Comparison of ENCODE assay signal across 21 cellular contexts in genomic region chr17:56973520-56973919, GRCh38. TPM values are rescaled to one million over a fixed set of nuclear protein-coding genes. Genes with fewer than 3 reads are reported as not detected.
DNase-seq lines count a peak whose midpoint lies in the region; ATAC-seq, FAIRE-seq and TF ChIP-seq lines count a peak whose summit lies in the region.
"Had no signal": no experiment of that assay in that cellular context is flagged by ENCODE, and none has a peak within 500 bp of the region (broad histone marks: within the 10 kb centered on the region; RNA-seq: fewer than 3 reads in every experiment).

No MANE protein-coding gene starts in this region.

- peaks cover 2 to 3% of the 10 kb centered on the region in 2 donors for H3K4me1 ChIP-seq in adrenal gland (replicated peaks in 1 of 2)
- no peaks in the 10 kb centered on the region for H3K4me1 ChIP-seq in HAP-1
- no peaks in the 10 kb centered on the region for H3K4me1 ChIP-seq in mucosa of descending colon (ENCODE audit: low read depth)
- H3K4me1 ChIP-seq: uterus had no signal

- TF ChIP-seq POLR2A in adrenal gland (IDR thresholded peaks at IDR 0.05) = peak in 1 of 2 donors; percentile 12

- H3K4me3 ChIP-seq in adrenal gland = no peak overlapping the region
- H3K4me3 ChIP-seq in HAP-1 = no peak overlapping the region
- no peak overlapping the region for H3K4me3 ChIP-seq in mucosa of descending colon
- H3K4me3 ChIP-seq: right lobe of liver, uterus had no signal

- intact Hi-C loops in adrenal gland (cut with DNase I) = no loop called here
- intact Hi-C loops in mucosa of descending colon (cut with DNase I, micrococcal nuclease) = no loop called here

- H3K36me3 ChIP-seq in adrenal gland (replicated peaks in 1 of 2) = no peaks in the 10 kb centered on the region
- no peaks in the 10 kb centered on the region for H3K36me3 ChIP-seq in HAP-1 (replicated peaks)
- H3K36me3 ChIP-seq in mucosa of descending colon (ENCODE audit: low read depth) = no peaks in the 10 kb centered on the region
- H3K36me3 ChIP-seq: right lobe of liver, uterus had no signal

- 34 to 51% (median 48%) methylated on average over 7 of the region's 7 CpGs for WGBS in adrenal gland, 4 donors

- no peaks in the 10 kb centered on the region for H3K9me3 ChIP-seq in adrenal gland (replicated peaks in 1 of 3)
- no peaks in the 10 kb centered on the region for H3K9me3 ChIP-seq in HAP-1
- no peaks in the 10 kb centered on the region for H3K9me3 ChIP-seq in mucosa of descending colon
- H3K9me3 ChIP-seq: right lobe of liver, uterus had no signal

- DNase-seq in ELR (ENCODE audit: low read depth) = peak; percentile 36
- peak; percentile 43 for DNase-seq in LHCN-M2 (ENCODE audit: low read depth)
- peak; percentile 59 to 84 (median 77) for DNase-seq in adrenal gland
- DNase-seq in iris pigment epithelial cell (ENCODE audit: low read depth) = peak; percentile 29
- DNase-seq in urothelium cell line (ENCODE audit: low spot score) = no peak
- no peak for DNase-seq in SKM-1 (lab: John Stamatoyannopoulos, UW; ENCODE audit: unreplicated experiment)
- no peak for DNase-seq in HAP-1 (ENCODE audit: low spot score in 2 of 2)
- DNase-seq in mucosa of descending colon = no peak
- DNase-seq: activated CD4-positive, alpha-beta T cell treated with anti-CD3 and anti-CD28 coated beads, Interleukin-2, amount 50 U/mL, for 1 hour; activated naive CD4-positive, alpha-beta T cell treated with Interleukin-2 at 50 U/mL for 16 hours; activated T-cell treated with anti-CD3 and anti-CD28 coated beads for 4 hours; CD8-positive, alpha-beta memory T cell; glutamatergic neuron; KBM-7; naive B cell; NCI-H1092 treated with DMSO at 0.1 percent for 48 hours; right lobe of liver; uterus had no signal

- H3K27ac ChIP-seq in adrenal gland = no peak overlapping the region
- H3K27ac ChIP-seq: right lobe of liver, uterus had no signal

- ATAC-seq in mucosa of descending colon = no peak
- ATAC-seq: right lobe of liver had no signal

- no peak for FAIRE-seq in urothelium cell line (lab: Jason Lieb, UNC)
- FAIRE-seq: H1, RCC 7860, TTC549 had no signal

- in situ Hi-C loops in HAP-1 (cut with MboI; ENCODE audit: low sequenced_read_pairs) = no loop called here

- TF ChIP-seq CTCF in adrenal gland (IDR thresholded peaks at IDR 0.05) = no peak
- TF ChIP-seq CTCF in mucosa of descending colon (IDR thresholded peaks at IDR 0.05) = no peak

- H3K27me3 ChIP-seq in adrenal gland (no peaks in the 10 kb centered on the region), HAP-1 (ENCODE audit: low read depth) (no peaks in the 10 kb centered on the region)
- H3K27me3 ChIP-seq: right lobe of liver, uterus had no signal

RNA-seq across cellular contexts. Expression of gene SCPEP1, which starts 4.4 kb away (rescaled TPM):
- 45.0 and 61.3 TPM in 2 replicates for total RNA-seq in LHCN-M2 (2014; rRNA removed)
- 35.8 TPM for polyA plus RNA-seq in LHCN-M2 (2012)
- 100 to 1,000 TPM; 194 to 328 (median 229) TPM for total RNA-seq in adrenal gland
- 100 to 1,000 TPM; 206 to 408 (median 334) TPM for polyA plus RNA-seq in adrenal gland
- 10 to 100 TPM; 10.3 to 74.2 (median 27.7) TPM for total RNA-seq in mucosa of descending colon

RNA-seq across cellular contexts. Expression of gene COIL, which starts 12.7 kb away (rescaled TPM):
- total RNA-seq in LHCN-M2 (2014; rRNA removed) (18.9 and 22.6 TPM in 2 replicates), adrenal gland (10 to 100 TPM in 3 of 8 donors, 1 to 10 TPM in 5; 4.3 to 13.2 (median 9.0) TPM), mucosa of descending colon (10 to 100 TPM; 12.7 to 15.3 (median 14.1) TPM)
- polyA plus RNA-seq in LHCN-M2 (2012) = 9.4 TPM
- 10 to 100 TPM in 1 of 3 donors, 1 to 10 TPM in 2; 6.3 to 14.8 (median 8.4) TPM for polyA plus RNA-seq in adrenal gland

RNA-seq across cellular contexts. Expression of gene TRIM25, which starts 59.7 kb away (rescaled TPM):
- 17.1 and 22.8 TPM in 2 replicates for total RNA-seq in LHCN-M2 (2014; rRNA removed)
- 28.0 TPM for polyA plus RNA-seq in LHCN-M2 (2012)
- total RNA-seq in adrenal gland = 10 to 100 TPM; 36.8 to 82.4 (median 59.1) TPM
- 10 to 100 TPM; 12.6 to 56.6 (median 23.6) TPM for polyA plus RNA-seq in adrenal gland
- total RNA-seq in mucosa of descending colon = 100 to 1,000 TPM in 2 of 3 donors, 10 to 100 TPM in 1; 76.1 to 130 (median 115) TPM

Comparison
In these comparisons a context has a peak if more than half of its experiments do, and no peak if none do; other contexts are left out.
1. DNase-seq: peak in ELR (single experiment), LHCN-M2 (single experiment), adrenal gland (7 of 7) and iris pigment epithelial cell (single experiment); none in urothelium cell line (single experiment), SKM-1 (single experiment), HAP-1 (0 of 2) and mucosa of descending colon (0 of 3).